1 cellular context compared by ENCODE assay signal in the genomic region with DNA sequence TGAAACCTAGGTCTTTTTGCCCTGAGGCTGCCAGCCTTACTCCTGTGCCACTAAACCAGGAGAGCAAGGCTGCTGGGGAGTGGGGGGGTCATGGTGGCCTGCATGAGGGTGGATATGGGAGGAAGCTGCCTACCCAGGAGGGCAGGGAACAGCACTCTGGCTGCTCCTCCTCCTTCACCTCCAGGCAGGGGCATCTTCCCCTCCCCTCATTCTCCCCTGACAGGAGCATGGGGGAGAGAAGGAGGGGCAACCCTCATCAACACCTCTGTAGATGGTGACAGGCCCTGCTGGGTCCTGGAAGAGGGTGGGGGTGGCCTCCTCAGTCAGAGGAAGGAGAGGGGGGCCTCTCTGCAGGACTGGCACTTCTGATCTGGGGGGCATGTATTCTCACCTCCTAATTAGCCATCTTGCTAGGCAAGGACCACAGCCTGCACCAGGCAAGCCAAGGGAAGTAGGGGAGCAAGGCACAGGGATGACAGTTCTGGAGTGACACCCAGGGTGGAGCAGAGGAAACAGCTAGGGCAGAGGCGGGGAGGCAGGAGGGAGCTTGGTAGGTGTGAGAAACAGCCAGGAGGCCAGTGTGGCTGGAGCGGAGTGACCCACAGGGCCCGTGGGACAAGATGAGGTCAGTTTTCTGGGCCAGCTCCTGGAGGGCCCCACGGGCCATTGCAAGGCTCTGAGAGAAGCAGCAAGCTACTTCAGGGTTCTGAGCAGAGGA.
TF ChIP-seq lines count a peak whose summit lies in the region.

No MANE protein-coding gene starts in this region.

TF ChIP-seq in SK-N-SH, 30 proteins besides CTCF, POLR2A, EP300 and RAD21 (continued from another document):
- TF ChIP-seq, protein P1, sequence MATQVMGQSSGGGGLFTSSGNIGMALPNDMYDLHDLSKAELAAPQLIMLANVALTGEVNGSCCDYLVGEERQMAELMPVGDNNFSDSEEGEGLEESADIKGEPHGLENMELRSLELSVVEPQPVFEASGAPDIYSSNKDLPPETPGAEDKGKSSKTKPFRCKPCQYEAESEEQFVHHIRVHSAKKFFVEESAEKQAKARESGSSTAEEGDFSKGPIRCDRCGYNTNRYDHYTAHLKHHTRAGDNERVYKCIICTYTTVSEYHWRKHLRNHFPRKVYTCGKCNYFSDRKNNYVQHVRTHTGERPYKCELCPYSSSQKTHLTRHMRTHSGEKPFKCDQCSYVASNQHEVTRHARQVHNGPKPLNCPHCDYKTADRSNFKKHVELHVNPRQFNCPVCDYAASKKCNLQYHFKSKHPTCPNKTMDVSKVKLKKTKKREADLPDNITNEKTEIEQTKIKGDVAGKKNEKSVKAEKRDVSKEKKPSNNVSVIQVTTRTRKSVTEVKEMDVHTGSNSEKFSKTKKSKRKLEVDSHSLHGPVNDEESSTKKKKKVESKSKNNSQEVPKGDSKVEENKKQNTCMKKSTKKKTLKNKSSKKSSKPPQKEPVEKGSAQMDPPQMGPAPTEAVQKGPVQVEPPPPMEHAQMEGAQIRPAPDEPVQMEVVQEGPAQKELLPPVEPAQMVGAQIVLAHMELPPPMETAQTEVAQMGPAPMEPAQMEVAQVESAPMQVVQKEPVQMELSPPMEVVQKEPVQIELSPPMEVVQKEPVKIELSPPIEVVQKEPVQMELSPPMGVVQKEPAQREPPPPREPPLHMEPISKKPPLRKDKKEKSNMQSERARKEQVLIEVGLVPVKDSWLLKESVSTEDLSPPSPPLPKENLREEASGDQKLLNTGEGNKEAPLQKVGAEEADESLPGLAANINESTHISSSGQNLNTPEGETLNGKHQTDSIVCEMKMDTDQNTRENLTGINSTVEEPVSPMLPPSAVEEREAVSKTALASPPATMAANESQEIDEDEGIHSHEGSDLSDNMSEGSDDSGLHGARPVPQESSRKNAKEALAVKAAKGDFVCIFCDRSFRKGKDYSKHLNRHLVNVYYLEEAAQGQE (IDR thresholded peaks at IDR 0.05; ENCODE audit: low read depth, low read length), result no peak
